Comparison of ENCODE assay signal across 18 cellular contexts in genomic region chr2:100269889-100270288, GRCh38. TPM values are rescaled to one million over a fixed set of nuclear protein-coding genes. Genes with fewer than 3 reads are reported as not detected.
DNase-seq lines count a peak whose midpoint lies in the region; ATAC-seq and TF ChIP-seq lines count a peak whose summit lies in the region.
"Had no signal": no experiment of that assay in that cellular context is flagged by ENCODE, and none has a peak within 500 bp of the region (broad histone marks: within the 10 kb centered on the region; RNA-seq: fewer than 3 reads in every experiment).

No MANE protein-coding gene starts in this region.

- H3K27me3 Mint-ChIP-seq in endodermal cell (ENCODE audit: insufficient read depth), result no peaks in the 10 kb centered on the region

- WGBS in endodermal cell (ENCODE audit: insufficient coverage in 1 of 2, insufficient read length in 1 of 2), 2 experiments, result 81 to 92% methylated on average over 2 to 5 of the region's 5 CpGs

- no peaks in the 10 kb centered on the region for H3K9me3 ChIP-seq in left ventricle myocardium inferior (replicated peaks)
- H3K9me3 ChIP-seq in endodermal cell (ENCODE audit: control insufficient read depth, low read length), result no peaks in the 10 kb centered on the region
- H3K9me3 ChIP-seq: MG63, Peyer's patch, SK-N-SH had no signal

- H3K36me3 ChIP-seq in left ventricle myocardium inferior (peaks cover 2% of the 10 kb centered on the region), endodermal cell (ENCODE audit: control insufficient read depth, insufficient read depth, low read length) (no peaks in the 10 kb centered on the region)
- H3K36me3 ChIP-seq: MG63, Peyer's patch had no signal

- no peak overlapping the region for H3K4me3 Mint-ChIP-seq in endodermal cell

- no peaks in the 10 kb centered on the region for H3K36me3 Mint-ChIP-seq in endodermal cell (ENCODE audit: low read depth)

- H3K4me1 ChIP-seq in left ventricle myocardium inferior (peaks cover 5% of the 10 kb centered on the region), endodermal cell (ENCODE audit: control insufficient read depth, insufficient read depth, low read length) (no peaks in the 10 kb centered on the region)
- H3K4me1 ChIP-seq: Peyer's patch had no signal

- H3K9me3 Mint-ChIP-seq in endodermal cell, result peaks cover 5% of the 10 kb centered on the region

- H3K4me1 Mint-ChIP-seq in endodermal cell, result no peaks in the 10 kb centered on the region

- intact Hi-C loops in cardiac septum (cut with DNase I), result no loop called here
- intact Hi-C loops in left ventricle myocardium inferior (cut with micrococcal nuclease), result no loop called here

- H3K27ac ChIP-seq in left ventricle myocardium inferior (replicated peaks) (no peak overlapping the region), endodermal cell (ENCODE audit: low read depth, low read length) (no peak overlapping the region), temporal lobe (ENCODE audit: low read depth, low read length) (peak overlapping the region; percentile 13)
- H3K27ac ChIP-seq: Peyer's patch had no signal

- H3K9ac ChIP-seq in endodermal cell (ENCODE audit: extremely low read depth, low read length, poor library complexity, severe bottlenecking), result no peak overlapping the region
- H3K9ac ChIP-seq: SK-N-SH had no signal

- H3K27ac Mint-ChIP-seq in endodermal cell, result no peak overlapping the region

- DNase-seq in cardiac septum (ENCODE audit: low spot score) (peak; percentile 6), left ventricle myocardium inferior (no peak), endodermal cell (peak; percentile 13), NCI-H748 treated with DMSO at 0.1 percent for 48 hours (lab: John Stamatoyannopoulos, UW) (no peak)
- DNase-seq: Calu3, DMS79 treated with DMSO at 0.1 percent for 48 hours, GF-D8, KG1, MG63, NCI-H1694, NCI-H2029 treated with DMSO at 0.1 percent for 48 hours, NCI-H446 treated with DMSO at 0.1 percent for 48 hours, NCI-H526 treated with DMSO at 0.1 percent for 48 hours, Peyer's patch, SK-N-SH had no signal

- H3K4me3 ChIP-seq in left ventricle myocardium inferior, result no peak overlapping the region
- no peak overlapping the region for H3K4me3 ChIP-seq in endodermal cell (ENCODE audit: low read length)
- H3K4me3 ChIP-seq: MG63, Peyer's patch had no signal

- H3K27me3 ChIP-seq in left ventricle myocardium inferior (ENCODE audit: low read depth) (no peaks in the 10 kb centered on the region), endodermal cell (ENCODE audit: control insufficient read depth, insufficient read depth, low read length, poor library complexity, severe bottlenecking) (no peaks in the 10 kb centered on the region)
- H3K27me3 ChIP-seq: MG63, Peyer's patch had no signal

- ATAC-seq in HG02588 (IDR thresholded peaks at IDR 0.05; ENCODE audit: unreplicated experiment), result no peak
- no peak for ATAC-seq in GM18907 (IDR thresholded peaks at IDR 0.05; ENCODE audit: unreplicated experiment)

- TF ChIP-seq CTCF in left ventricle myocardium inferior (IDR thresholded peaks at IDR 0.05; ENCODE audit: borderline replicate concordance) (no peak), endodermal cell (conservative IDR thresholded peaks at IDR 0.05) (no peak)

RNA-seq across cellular contexts. Expression of gene LONRF2, which starts 52.4 kb away (rescaled TPM):
- 24.5 TPM for total RNA-seq in cardiac septum
- total RNA-seq in left ventricle myocardium inferior, result 19.0 TPM
- under 1 TPM; 0.40 to 0.71 TPM for total RNA-seq in endodermal cell
- polyA plus RNA-seq in endodermal cell (2013, experiment 1 of 2), result 0.39 TPM
- polyA plus RNA-seq in endodermal cell (2013, experiment 2 of 2), result 0.37 TPM
- 70.8 TPM for total RNA-seq in temporal lobe

Comparison
In these comparisons a context has a peak if more than half of its experiments do, and no peak if none do; other contexts are left out.
1. DNase-seq: peak in cardiac septum (single experiment) and endodermal cell (single experiment); none in left ventricle myocardium inferior (single experiment) and NCI-H748 treated with DMSO at 0.1 percent for 48 hours (single experiment).
2. RNA of gene LONRF2, which starts 52.4 kb away (total RNA-seq): 70.8 TPM in temporal lobe (single experiment), 24.5 TPM in cardiac septum (single experiment) and 19.0 TPM in left ventricle myocardium inferior (single experiment); 0.40 to 0.71 TPM in endodermal cell; every median in the first group is over 10 times any median in the second.